In the genomic region with DNA sequence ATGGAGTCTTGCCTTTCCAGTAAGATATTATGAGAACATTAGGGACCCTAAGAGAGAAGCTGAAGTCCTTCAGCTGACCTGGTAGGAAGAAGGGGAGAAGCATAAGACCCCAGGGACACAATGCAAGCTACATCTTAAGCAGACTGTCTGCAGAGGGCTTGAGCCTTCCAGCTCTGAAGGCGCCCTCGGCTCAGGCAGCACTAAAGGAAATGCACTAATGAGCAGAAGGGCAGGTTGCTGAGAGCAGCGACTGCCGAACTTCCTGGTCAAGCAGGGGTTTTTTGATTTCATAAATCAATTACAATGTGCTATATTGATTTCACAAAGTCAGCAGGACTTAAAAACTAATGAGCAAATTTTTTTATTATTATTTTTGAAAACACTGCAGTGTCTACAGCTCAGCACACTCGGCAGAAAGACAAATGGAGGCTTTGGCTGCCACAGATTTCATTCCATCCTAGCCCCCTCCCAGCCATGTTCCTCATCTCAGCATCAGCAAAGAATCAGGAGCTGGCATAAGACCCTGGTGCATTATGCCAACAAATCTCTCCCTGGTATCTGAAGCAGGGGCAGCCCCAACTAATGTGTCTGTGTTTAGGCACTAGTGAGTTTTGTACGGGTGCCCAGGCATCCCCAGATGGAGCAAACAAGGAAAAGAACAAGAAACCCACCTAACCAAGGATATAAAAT, we compare ENCODE assay signal across 28 cellular contexts. TPM values are rescaled to one million over a fixed set of nuclear protein-coding genes. Genes with fewer than 3 reads are reported as not detected.
DNase-seq lines count a peak whose midpoint lies in the region; ATAC-seq, FAIRE-seq and TF ChIP-seq lines count a peak whose summit lies in the region.
"Had no signal": no experiment of that assay in that cellular context is flagged by ENCODE, and none has a peak within 500 bp of the region (broad histone marks: within the 10 kb centered on the region; RNA-seq: fewer than 3 reads in every experiment).

No MANE protein-coding gene starts in this region.

- in situ Hi-C loops in GM12878 (cut with MboI), result no loop called here

- no peak overlapping the region for H2AFZ ChIP-seq in GM12878 (ENCODE audit: control insufficient read depth, low read depth, low read length)

- no peak overlapping the region for H3K4me3 ChIP-seq in GM12878
- H3K4me3 ChIP-seq: right atrium auricular region, transverse colon had no signal

- H3K9me3 Mint-ChIP-seq in Calu3 (ENCODE audit: low read depth, unreplicated experiment) (no peaks in the 10 kb centered on the region), nephron progenitor cell (no peaks in the 10 kb centered on the region)
- H3K9me3 Mint-ChIP-seq: activated naive CD4-positive, alpha-beta T cell treated with anti-CD3 and anti-CD28 coated beads, Interleukin-2, amount 10 ng/mL, durations not matched to agents 7 days and 5 days had no signal

- ATAC-seq in GM12878 (0 out of 3 replicates have a peak, but pooled peaks have one; percentile 44), GM18498 (IDR thresholded peaks at IDR 0.05; ENCODE audit: unreplicated experiment) (no peak), HG03565 (IDR thresholded peaks at IDR 0.05; ENCODE audit: unreplicated experiment) (no peak)
- ATAC-seq: activated CD4-positive, alpha-beta T cell treated with anti-CD3 and anti-CD28 coated beads for 36 hours; activated T-cell treated with anti-CD3 and anti-CD28 coated beads, Interleukin-2, amount 50 U/mL, for 4 hours; foreskin keratinocyte; Right ventricle myocardium inferior had no signal

- H3K9ac ChIP-seq in GM12878 (ENCODE audit: control insufficient read depth, insufficient read depth, low read length), result no peak overlapping the region

- no peaks in the 10 kb centered on the region for H3K27me3 Mint-ChIP-seq in Calu3 (ENCODE audit: unreplicated experiment)
- H3K27me3 Mint-ChIP-seq in nephron progenitor cell (ENCODE audit: low read depth, poor library complexity), result peaks cover 5% of the 10 kb centered on the region
- H3K27me3 Mint-ChIP-seq: activated naive CD4-positive, alpha-beta T cell treated with anti-CD3 and anti-CD28 coated beads, Interleukin-2, amount 10 ng/mL, durations not matched to agents 7 days and 5 days; central memory CD8-positive, alpha-beta T cell; stimulated activated naive CD8-positive, alpha-beta T cell treated with anti-CD3 and anti-CD28 coated beads, Interleukin-15, Interleukin-2, amounts not matched to agents 100 ng/mL and 50 ng/mL, for 24 hours had no signal

- no peaks in the 10 kb centered on the region for H3K36me3 ChIP-seq in GM12878 (ENCODE audit: control insufficient read depth in 2 of 2, insufficient read depth in 2 of 2, low read length in 1 of 2)
- H3K36me3 ChIP-seq: BE2C, right atrium auricular region, transverse colon had no signal

- H3K36me3 Mint-ChIP-seq in Calu3 (ENCODE audit: insufficient read depth, unreplicated experiment) (no peaks in the 10 kb centered on the region), nephron progenitor cell (ENCODE audit: low read depth) (no peaks in the 10 kb centered on the region)
- H3K36me3 Mint-ChIP-seq: activated naive CD4-positive, alpha-beta T cell treated with anti-CD3 and anti-CD28 coated beads, Interleukin-2, amount 10 ng/mL, durations not matched to agents 7 days and 5 days had no signal

- no peaks in the 10 kb centered on the region for H3K4me1 ChIP-seq in GM12878 (ENCODE audit: control insufficient read depth, insufficient read depth, low read length)
- H3K4me1 ChIP-seq: BE2C, foreskin keratinocyte, right atrium auricular region, transverse colon had no signal

- no peak overlapping the region for H3K27ac ChIP-seq in GM12878 (ENCODE audit: control insufficient read depth, insufficient read depth)
- H3K27ac ChIP-seq: foreskin keratinocyte, right atrium auricular region, transverse colon had no signal

- no peaks in the 10 kb centered on the region for H3K9me3 ChIP-seq in GM12878 (replicated peaks; ENCODE audit: control insufficient read depth, insufficient read depth, low read length)
- H3K9me3 ChIP-seq: BE2C, right atrium auricular region, transverse colon had no signal

- SMC1A ChIA-PET in GM12878 (lab: Charles Lee; ENCODE audit: uncharacterized antibody, unreplicated experiment), result interaction anchor here (0.6 to 2.0 kb wide), 11 partner anchors 8 to 538 kb away, joined by 3 to 10 read pairs (median 4); no protein-coding TSS in a partner anchor

- no peaks in the 10 kb centered on the region for H4K20me1 ChIP-seq in GM12878 (ENCODE audit: control insufficient read depth, insufficient read depth)

- no peak for TF ChIP-seq RAD21 in GM12878 (IDR thresholded peaks at IDR 0.05; ENCODE audit: insufficient read depth, low read depth, low read length)

- H3K27me3 ChIP-seq in GM12878 (replicated peaks in 1 of 2; ENCODE audit: control insufficient read depth in 2 of 2, insufficient read depth in 2 of 2, low read length in 1 of 2), result no peaks in the 10 kb centered on the region
- H3K27me3 ChIP-seq: BE2C, foreskin keratinocyte, right atrium auricular region, transverse colon had no signal

- DNase-seq in Calu3, result peak; percentile 12
- DNase-seq in NCI-H446 (lab: John Stamatoyannopoulos, UW), result peak; percentile 21 to 36
- no peak for DNase-seq in GM12878 (ENCODE audit: low read depth, low spot score)
- peak; percentile 4 for DNase-seq in nephron progenitor cell
- no peak for DNase-seq in activated naive CD4-positive, alpha-beta T cell (lab: John Stamatoyannopoulos, UW)
- DNase-seq in kidney tubule cell (ENCODE audit: low spot score), result no peak
- DNase-seq: activated CD4-positive, alpha-beta T cell treated with anti-CD3 and anti-CD28 coated beads for 36 hours; activated CD8-positive, alpha-beta memory T cell treated with anti-CD3 and anti-CD28 coated beads for 24 hours; activated naive CD4-positive, alpha-beta T cell treated with anti-CD3 and anti-CD28 coated beads, Interleukin-2, amount 10 ng/mL, durations not matched to agents 7 days and 5 days; activated T-cell treated with anti-CD3 and anti-CD28 coated beads, Interleukin-2, amount 50 U/mL, for 4 hours; BE2C; foreskin keratinocyte; hippocampal formation; NCI-H1048; NCI-H2029 treated with DMSO at 0.1 percent for 48 hours; stimulated activated CD4-positive, alpha-beta T cell treated with anti-CD3 and anti-CD28 coated beads, Interleukin-4, amount 100 ng/mL, for 4 hours; transverse colon had no signal

- RAD21 ChIA-PET in GM12878 (lab: Charles Lee; ENCODE audit: unreplicated experiment), result no interaction called here

- BruUV-seq in Calu3 (replicated peaks; lab: Mats Ljungman, UMichigan), result no TSS peak
- BruUV-seq in GM12878 (replicated peaks; lab: Mats Ljungman, UMichigan), result no TSS peak

- H3K79me2 ChIP-seq in GM12878 (ENCODE audit: control insufficient read depth, insufficient read depth, low read length), result no peaks in the 10 kb centered on the region

- CTCF ChIA-PET in Calu3 (lab: Charles Lee) (interaction anchor here (0.7 kb wide), 1 partner anchor 545 kb away, joined by 3 read pairs; no protein-coding TSS in a partner anchor), GM12878 (lab: Yijun Ruan, JAX) (interaction anchor here (1.0 to 1.7 kb wide), 2 partner anchors 9 to 244 kb away, joined by 3 to 5 read pairs; no protein-coding TSS in a partner anchor)

- 41% methylated on average over 6 of the region's 6 CpGs for WGBS in GM12878 (ENCODE audit: insufficient coverage, insufficient replicate concordance, low lambda C conversion rate, missing lambda C conversion rate)

- TF ChIP-seq CTCF in Calu3 (IDR thresholded peaks at IDR 0.05; ENCODE audit: unreplicated experiment), result no peak
- no peak for TF ChIP-seq CTCF in GM12878 (IDR thresholded peaks at IDR 0.05 in 2 of 3, conservative IDR thresholded peaks at IDR 0.05 in 1 of 3; ENCODE audit: control insufficient read depth in 2 of 3, extremely low read depth in 1 of 3, insufficient read depth in 1 of 3, low read depth in 3 of 3, low read length in 3 of 3)
- no peak for TF ChIP-seq CTCF in nephron progenitor cell (IDR thresholded peaks at IDR 0.05)

- no peak for TF ChIP-seq EP300 in GM12878 (IDR thresholded peaks at IDR 0.05; ENCODE audit: borderline replicate concordance in 1 of 2, control insufficient read depth in 1 of 2, low read depth in 2 of 2, low read length in 2 of 2)

- H3K4me1 Mint-ChIP-seq in Calu3 (ENCODE audit: low read depth, unreplicated experiment) (no peaks in the 10 kb centered on the region), nephron progenitor cell (no peaks in the 10 kb centered on the region)
- H3K4me1 Mint-ChIP-seq: activated CD4-positive, alpha-beta T cell treated with anti-CD3 and anti-CD28 coated beads for 36 hours; activated naive CD4-positive, alpha-beta T cell treated with anti-CD3 and anti-CD28 coated beads, Interleukin-2, amount 10 ng/mL, durations not matched to agents 7 days and 5 days; central memory CD8-positive, alpha-beta T cell had no signal

- no peak overlapping the region for H3K27ac Mint-ChIP-seq in Calu3 (ENCODE audit: unreplicated experiment)
- no peak overlapping the region for H3K27ac Mint-ChIP-seq in nephron progenitor cell
- H3K27ac Mint-ChIP-seq: activated CD4-positive, alpha-beta T cell treated with anti-CD3 and anti-CD28 coated beads for 36 hours; activated naive CD4-positive, alpha-beta T cell treated with anti-CD3 and anti-CD28 coated beads, Interleukin-2, amount 10 ng/mL, durations not matched to agents 7 days and 5 days; stimulated activated naive CD8-positive, alpha-beta T cell treated with anti-CD3 and anti-CD28 coated beads, Interleukin-15, Interleukin-2, amounts not matched to agents 100 ng/mL and 50 ng/mL, for 24 hours had no signal

- H3K4me2 ChIP-seq in GM12878 (ENCODE audit: control insufficient read depth, insufficient read depth), result no peak overlapping the region

- intact Hi-C loops in Calu3 (cut with micrococcal nuclease; ENCODE audit: unreplicated experiment) (no loop called here), GM12878 (cut with micrococcal nuclease; ENCODE audit: unreplicated experiment) (no loop called here)

- no peak for TF ChIP-seq POLR2A in GM12878 (IDR thresholded peaks at IDR 0.05; ENCODE audit: low read depth, low read length)

- POLR2A ChIA-PET in GM12878 (lab: Charles Lee), result no interaction called here

- no peak for FAIRE-seq in GM12878 (lab: Jason Lieb, UNC)
- FAIRE-seq: GM12891, TTC549 had no signal

- H3K4me3 Mint-ChIP-seq in Calu3 (ENCODE audit: low read depth, unreplicated experiment) (no peak overlapping the region), nephron progenitor cell (no peak overlapping the region)
- H3K4me3 Mint-ChIP-seq: activated CD4-positive, alpha-beta T cell treated with anti-CD3 and anti-CD28 coated beads for 36 hours; activated naive CD4-positive, alpha-beta T cell treated with anti-CD3 and anti-CD28 coated beads, Interleukin-2, amount 10 ng/mL, durations not matched to agents 7 days and 5 days; activated T-cell treated with anti-CD3 and anti-CD28 coated beads, Interleukin-2, amount 50 U/mL, for 4 hours; central memory CD8-positive, alpha-beta T cell; stimulated activated naive CD8-positive, alpha-beta T cell treated with anti-CD3 and anti-CD28 coated beads, Interleukin-15, Interleukin-2, amounts not matched to agents 100 ng/mL and 50 ng/mL, for 24 hours had no signal

RNA-seq across cellular contexts. Expression of a gene that starts 57.1 kb away (rescaled TPM):
- total RNA-seq in Calu3 (2022) (not detected in 2 replicates), GM12878 (2014; rRNA removed) (0.05 TPM in 1 of 2 replicates, not detected in the other), GM12878 (2014; rRNA removed; fragmentation: Illumina TruSeq; extraction: Trizol) (not detected in 2 replicates), GM12878 (2021) (not detected in 2 replicates)
- total RNA-seq in GM12878 (2013; cell fraction: nucleolus; rRNA removed), result not detected in 2 replicates
- not detected for polyA plus RNA-seq in GM12878 (2011; ENCODE audit: low read depth)
- polyA plus RNA-seq in GM12878 (2011; rRNA removed) (not detected in 2 replicates), GM12878 (2014; fragmentation: Illumina TruSeq; extraction: Trizol) (not detected in 2 replicates), GM12878 (2014; fragmentation: Nextera tagmentation; extraction: Ambion mirVana) (not detected), GM12878 (2014; rRNA removed) (not detected in 2 replicates), GM12878 (2016; fragmentation: Nextera tagmentation; extraction: Ambion mirVana) (not detected)
- polyA plus RNA-seq in GM12878 (2011; cell fraction: cytosol; rRNA removed), result not detected in 2 replicates
- 0.03 TPM in 1 of 2 replicates, not detected in the other for polyA plus RNA-seq in GM12878 (2011; cell fraction: nucleus; rRNA removed)
- not detected in 2 replicates for polyA plus RNA-seq in GM12878 (2012)
- not detected in 2 replicates for polyA minus RNA-seq in GM12878 (2011; rRNA and poly(A)+ RNA removed)
- polyA minus RNA-seq in GM12878 (2011; cell fraction: cytosol; rRNA and poly(A)+ RNA removed), result not detected in 2 replicates
- 0.10 and 0.12 TPM in 2 replicates for polyA minus RNA-seq in GM12878 (2011; cell fraction: nucleus; rRNA and poly(A)+ RNA removed)
- total RNA-seq: A673; activated CD4-positive, alpha-beta T cell treated with anti-CD3 and anti-CD28 coated beads for 36 hours; activated T-cell treated with anti-CD3 and anti-CD28 coated beads, Interleukin-2, amount 50 U/mL, for 4 hours; foreskin keratinocyte; lower leg skin; right atrium auricular region; Right ventricle myocardium inferior; transverse colon had no signal
- polyA plus RNA-seq: esophagus, foreskin keratinocyte had no signal

Comparison
In these comparisons a context has a peak if more than half of its experiments do, and no peak if none do; other contexts are left out.
1. DNase-seq: peak in Calu3 (single experiment), NCI-H446 (2 of 2) and nephron progenitor cell (single experiment); none in GM12878 (single experiment), activated naive CD4-positive, alpha-beta T cell (0 of 4) and kidney tubule cell (single experiment).